Comparison of ENCODE assay signal across 10 cellular contexts in the genomic region with DNA sequence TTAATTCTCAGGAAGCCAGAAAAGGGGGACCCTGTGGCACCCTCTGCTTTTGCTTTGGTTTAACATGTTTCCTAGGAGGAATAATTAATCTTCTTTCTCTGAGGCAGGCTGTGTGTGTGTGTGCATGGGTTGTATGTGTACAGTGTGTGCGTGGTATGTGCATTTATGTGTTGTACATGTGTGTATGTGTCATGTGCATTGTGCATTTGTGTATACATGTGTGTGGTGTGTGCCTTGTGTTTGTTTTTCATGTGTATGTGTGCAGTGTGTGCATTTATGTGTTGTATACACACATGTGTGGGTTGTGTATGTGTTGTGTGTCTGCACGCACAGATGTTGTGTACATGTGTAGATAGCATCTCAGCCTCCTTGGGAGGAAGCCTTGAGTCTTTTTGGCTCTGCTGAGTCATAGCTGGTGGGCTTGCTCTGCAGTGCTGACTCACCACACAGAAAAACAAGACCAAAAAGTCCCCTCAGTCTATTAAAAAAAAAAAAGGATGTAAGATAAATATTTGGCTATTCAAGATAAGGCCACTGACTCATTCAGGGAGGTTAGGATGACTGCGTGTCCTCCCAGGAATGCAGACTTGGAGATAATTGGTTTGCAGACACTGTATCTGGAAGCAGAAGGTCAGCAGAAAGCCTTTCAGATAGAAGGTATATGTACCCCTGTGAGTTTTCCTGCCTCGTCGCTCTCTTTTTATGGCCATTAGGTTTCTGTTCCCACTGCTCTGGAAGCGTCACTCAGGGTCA. TPM values are rescaled to one million over a fixed set of nuclear protein-coding genes. Genes with fewer than 3 reads are reported as not detected.
DNase-seq lines count a peak whose midpoint lies in the region; ATAC-seq and TF ChIP-seq lines count a peak whose summit lies in the region.
"Had no signal": no experiment of that assay in that cellular context is flagged by ENCODE, and none has a peak within 500 bp of the region (broad histone marks: within the 10 kb centered on the region; RNA-seq: fewer than 3 reads in every experiment).

No MANE protein-coding gene starts in this region.

- H2BK12ac ChIP-seq in mesenchymal stem cell (ENCODE audit: low read length in 2 of 2): peak overlapping the region; percentile 98 to 100

- peak overlapping the region; percentile 44 for H3K4me3 Mint-ChIP-seq in chondrocyte (ENCODE audit: unreplicated experiment)

- H3K4me1 ChIP-seq in RWPE2 (ENCODE audit: insufficient read depth, poor library complexity, severe bottlenecking) (peaks cover 33% of the 10 kb centered on the region), mesenchymal stem cell (ENCODE audit: control insufficient read depth, insufficient read depth, low read depth, low read length) (peaks cover 50% of the 10 kb centered on the region), vagina (peaks cover 45% of the 10 kb centered on the region)

- POLR2A ChIA-PET in HEK293T (lab: Yijun Ruan, JAX): interaction anchor here (1.2 to 1.8 kb wide), 3 partner anchors 12 to 1687 kb away, joined by 3 to 7 read pairs (median 5); partner anchors contain the start of gene WTAP

- H3K36me3 ChIP-seq in RWPE2 (ENCODE audit: low read depth) (peaks cover 4% of the 10 kb centered on the region), mesenchymal stem cell (ENCODE audit: control insufficient read depth in 1 of 2, insufficient read depth in 2 of 2, low read depth in 1 of 2, low read length in 2 of 2) (peaks cover 37 to 59% of the 10 kb centered on the region in 2 experiments), vagina (no peaks in the 10 kb centered on the region)

- peak; percentile 99 for DNase-seq in CMK (ENCODE audit: low read depth)
- DNase-seq in HEK293T (ENCODE audit: extremely low spot score): peak; percentile 51
- no peak for DNase-seq in RWPE2 (ENCODE audit: low spot score)
- peak; percentile 6 for DNase-seq in chondrocyte (ENCODE audit: low spot score)
- peak; percentile 99 for DNase-seq in mesenchymal stem cell
- DNase-seq in vagina (ENCODE audit: extremely low spot score in 2 of 2): no peak
- no peak for DNase-seq in NCI-H526 (lab: John Stamatoyannopoulos, UW)
- no peak for DNase-seq in midbrain (lab: John Stamatoyannopoulos, UW)

- H3K4ac ChIP-seq in mesenchymal stem cell (ENCODE audit: low read depth in 1 of 2, low read length in 2 of 2): peak overlapping the region; percentile 88 to 97

- H3K4me2 ChIP-seq in mesenchymal stem cell (ENCODE audit: low read length, poor library complexity, severe bottlenecking): peak overlapping the region; percentile 44
- H3K4me2 ChIP-seq: KMS-11 had no signal

- peak; percentile 86 for ATAC-seq in RWPE2 (ENCODE audit: low read depth)

- H3K27me3 ChIP-seq in RWPE2 (ENCODE audit: insufficient read depth, poor library complexity, severe bottlenecking): no peaks in the 10 kb centered on the region
- no peaks in the 10 kb centered on the region for H3K27me3 ChIP-seq in mesenchymal stem cell (ENCODE audit: control insufficient read depth in 1 of 2, insufficient read depth in 1 of 2, low read length in 2 of 2)
- H3K27me3 ChIP-seq in vagina: no peaks in the 10 kb centered on the region

- H2AK5ac ChIP-seq in mesenchymal stem cell (ENCODE audit: low read length, severe bottlenecking): peak overlapping the region; percentile 96

- no peak for TF ChIP-seq POLR2A in vagina (IDR thresholded peaks at IDR 0.05)

- H3K27ac Mint-ChIP-seq in chondrocyte (ENCODE audit: unreplicated experiment): peak overlapping the region; percentile 97

- TF ChIP-seq CTCF in RWPE2 (IDR thresholded peaks at IDR 0.05; ENCODE audit: poor library complexity, severe bottlenecking) (no peak), chondrocyte (IDR thresholded peaks at IDR 0.05) (no peak), vagina (IDR thresholded peaks at IDR 0.05) (no peak)

- H3K18ac ChIP-seq in mesenchymal stem cell (ENCODE audit: low read depth in 1 of 2, low read length in 2 of 2): peak overlapping the region; percentile 94 to 95

- WGBS in mesenchymal stem cell: 16% methylated on average over 6 of the region's 6 CpGs

- peaks cover 67% of the 10 kb centered on the region for H3K4me1 Mint-ChIP-seq in chondrocyte (ENCODE audit: low read depth)

- peak overlapping the region in 1 of 2 experiments; percentile 46 for H3K23ac ChIP-seq in mesenchymal stem cell (ENCODE audit: low read length in 2 of 2)

- H3K4me3 ChIP-seq in RWPE2 (ENCODE audit: severe bottlenecking): no peak overlapping the region
- H3K4me3 ChIP-seq in mesenchymal stem cell (ENCODE audit: insufficient read depth in 1 of 2, low read depth in 1 of 2, low read length in 2 of 2): peak overlapping the region in 1 of 2 experiments; percentile 60
- H3K4me3 ChIP-seq in vagina: no peak overlapping the region

- H3K9me3 ChIP-seq in RWPE2 (ENCODE audit: severe bottlenecking): no peaks in the 10 kb centered on the region
- H3K9me3 ChIP-seq in mesenchymal stem cell (ENCODE audit: control insufficient read depth, low read length): no peaks in the 10 kb centered on the region
- H3K9me3 ChIP-seq in vagina: no peaks in the 10 kb centered on the region

- peak overlapping the region; percentile 71 for H3K9ac ChIP-seq in mesenchymal stem cell (ENCODE audit: low read length)
- H3K9ac ChIP-seq: KMS-11, parathyroid adenoma had no signal

- H4K8ac ChIP-seq in mesenchymal stem cell (ENCODE audit: low read length): peak overlapping the region; percentile 97

- peak overlapping the region in 1 of 2 experiments; percentile 94 for H3K14ac ChIP-seq in mesenchymal stem cell (ENCODE audit: low read length in 2 of 2)

- H3K79me1 ChIP-seq in mesenchymal stem cell (replicated peaks; ENCODE audit: low read length, poor library complexity, severe bottlenecking): peaks cover 10% of the 10 kb centered on the region

- H3K27me3 Mint-ChIP-seq in chondrocyte (ENCODE audit: low read depth): no peaks in the 10 kb centered on the region

- peak overlapping the region; percentile 88 for H4K91ac ChIP-seq in mesenchymal stem cell (ENCODE audit: low read length)

- peak overlapping the region; percentile 64 for H3K27ac ChIP-seq in RWPE2 (ENCODE audit: poor library complexity, severe bottlenecking)
- H3K27ac ChIP-seq in mesenchymal stem cell (ENCODE audit: low read length, poor library complexity, severe bottlenecking): peak overlapping the region; percentile 98
- peak overlapping the region; percentile 81 for H3K27ac ChIP-seq in vagina
- H3K27ac ChIP-seq: KMS-11, parathyroid adenoma had no signal

- H2BK15ac ChIP-seq in mesenchymal stem cell (ENCODE audit: low read depth, poor library complexity, severe bottlenecking): peak overlapping the region; percentile 94

- H3K9me3 Mint-ChIP-seq in chondrocyte (ENCODE audit: low read depth): no peaks in the 10 kb centered on the region

- H2BK120ac ChIP-seq in mesenchymal stem cell (ENCODE audit: low read depth, low read length): peak overlapping the region; percentile 79

- H2BK5ac ChIP-seq in mesenchymal stem cell (ENCODE audit: low read depth, low read length, poor library complexity, severe bottlenecking): peak overlapping the region; percentile 97

- CTCF ChIA-PET in HEK293T (lab: Yijun Ruan, JAX): interaction anchor here (0.5 to 2.8 kb wide), 5 partner anchors 14 to 362 kb away, joined by 3 to 12 read pairs (median 7); no protein-coding TSS in a partner anchor

- H2AFZ ChIP-seq in mesenchymal stem cell (ENCODE audit: low read depth, low read length): no peak overlapping the region
- H2AFZ ChIP-seq: parathyroid adenoma had no signal

- H3K36me3 Mint-ChIP-seq in chondrocyte (ENCODE audit: low read depth): peaks cover 18% of the 10 kb centered on the region

- intact Hi-C loops in vagina (cut with DNase I): no loop called here

TF ChIP-seq in HEK293T, 16 proteins besides CTCF, POLR2A, EP300 and RAD21:
- TF ChIP-seq NFRKB (IDR thresholded peaks at IDR 0.05) (no peak), SUZ12 (IDR thresholded peaks at IDR 0.05) (no peak), CTBP1 (IDR thresholded peaks at IDR 0.05; ENCODE audit: borderline replicate concordance) (peak; percentile 59), ARNT (IDR thresholded peaks at IDR 0.05) (no peak)
- TF ChIP-seq, protein P1, sequence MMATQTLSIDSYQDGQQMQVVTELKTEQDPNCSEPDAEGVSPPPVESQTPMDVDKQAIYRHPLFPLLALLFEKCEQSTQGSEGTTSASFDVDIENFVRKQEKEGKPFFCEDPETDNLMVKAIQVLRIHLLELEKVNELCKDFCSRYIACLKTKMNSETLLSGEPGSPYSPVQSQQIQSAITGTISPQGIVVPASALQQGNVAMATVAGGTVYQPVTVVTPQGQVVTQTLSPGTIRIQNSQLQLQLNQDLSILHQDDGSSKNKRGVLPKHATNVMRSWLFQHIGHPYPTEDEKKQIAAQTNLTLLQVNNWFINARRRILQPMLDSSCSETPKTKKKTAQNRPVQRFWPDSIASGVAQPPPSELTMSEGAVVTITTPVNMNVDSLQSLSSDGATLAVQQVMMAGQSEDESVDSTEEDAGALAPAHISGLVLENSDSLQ (IDR thresholded peaks at IDR 0.05): peak; percentile 29; the same call in 1 of the 2 replicates

RNA-seq across cellular contexts. Expression of gene SYNJ2, which starts 58.6 kb away (rescaled TPM):
- total RNA-seq in chondrocyte (29.2 to 54.5 TPM (median 53.1 TPM) in 3 replicates), vagina (8.3 TPM)
- 14.0 TPM for polyA plus RNA-seq in mesenchymal stem cell (2013, experiment 1 of 2)
- polyA plus RNA-seq in mesenchymal stem cell (2013, experiment 2 of 2): 12.9 TPM

Comparison
In these comparisons a context has a peak if more than half of its experiments do, and no peak if none do; other contexts are left out.
1. DNase-seq: peak in CMK (single experiment), HEK293T (single experiment), chondrocyte (single experiment) and mesenchymal stem cell (single experiment); none in RWPE2 (single experiment), vagina (0 of 2), NCI-H526 (0 of 2) and midbrain (single experiment).
2. Peak in every context shown above with its lines, with median percentiles within 50 percentile points of each other: H3K27ac ChIP-seq.